In the genomic region with DNA sequence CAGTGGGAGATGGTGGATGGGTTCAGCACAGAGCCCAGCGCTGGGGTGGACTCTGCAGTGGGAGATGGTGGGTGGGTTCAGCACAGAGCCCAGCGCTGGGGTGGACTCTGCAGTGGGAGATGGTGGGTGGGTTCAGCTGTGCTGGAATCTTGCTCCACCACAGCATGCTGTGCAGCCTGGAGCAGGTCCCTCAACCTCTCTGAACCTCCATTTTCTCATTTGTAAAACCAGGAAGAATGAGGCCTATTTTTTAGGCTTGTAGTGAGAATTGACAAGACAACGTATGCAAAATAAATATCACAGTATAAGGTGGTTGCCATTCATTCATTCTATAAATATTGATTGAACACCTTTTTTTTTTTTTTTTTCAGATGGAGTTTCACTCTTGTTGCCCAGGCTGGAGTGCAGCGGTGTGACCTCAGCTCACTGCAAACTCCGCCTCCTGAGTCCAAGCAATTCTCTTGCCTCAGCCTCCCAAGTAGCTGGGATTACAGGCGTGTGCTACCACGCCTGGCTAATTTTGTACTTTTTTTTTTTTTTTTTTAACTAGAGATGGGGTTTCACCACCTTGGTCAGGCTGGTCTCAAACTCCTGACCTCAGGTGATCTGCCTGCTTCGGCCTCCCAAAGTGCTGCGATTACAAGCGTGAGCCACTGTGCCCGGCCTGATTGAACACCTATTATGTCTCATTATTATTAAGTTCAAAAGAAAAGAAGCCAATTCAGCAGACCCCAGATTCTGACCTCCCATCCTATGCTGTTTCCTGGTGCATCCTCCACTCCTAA, we compare ENCODE assay signal across 8 cellular contexts. TPM values are rescaled to one million over a fixed set of nuclear protein-coding genes. Genes with fewer than 3 reads are reported as not detected.
DNase-seq lines count a peak whose midpoint lies in the region; ATAC-seq, FAIRE-seq and TF ChIP-seq lines count a peak whose summit lies in the region.
"Not testable (repeated sequence)": the region's sequence is repeated elsewhere in the genome, so short reads cannot be mapped to it uniquely, and the experiment has no call there.

No MANE protein-coding gene starts in this region.

- not testable (repeated sequence) for TF ChIP-seq CTCF in WTC11 (IDR thresholded peaks at IDR 0.05); K562 (IDR thresholded peaks at IDR 0.05 in 2 of 3, conservative IDR thresholded peaks at IDR 0.05 in 1 of 3; ENCODE audit: insufficient read depth in 2 of 3, low read depth in 1 of 3, low read length in 3 of 3); neural progenitor cell (IDR thresholded peaks at IDR 0.05)

- DNase-seq in CD4-positive, alpha-beta memory T cell; WTC11 (ENCODE audit: low spot score); K562 (ENCODE audit: extremely low read depth in 1 of 4, low spot score in 3 of 4); memory B cell (ENCODE audit: low spot score in 2 of 2); neural progenitor cell (ENCODE audit: low spot score); stimulated activated naive B cell treated with anti-CD40 and anti-IgM and Interleukin-4, amounts not matched to agents 10 μg/mL and 1 μg/mL and 100 μg/mL, for 72 hours: not testable (repeated sequence)
- peak; percentile 67 for DNase-seq in cardiac septum (ENCODE audit: low spot score)

- H3K27me3 ChIP-seq in CD4-positive, alpha-beta memory T cell (ENCODE audit: insufficient read depth, low read length); HUES6 (ENCODE audit: control insufficient read depth, insufficient read depth, low read length); K562 (ENCODE audit: control insufficient read depth in 2 of 2, insufficient read depth in 2 of 2, low read length in 2 of 2); neural progenitor cell: not testable (repeated sequence)

- H3K4me1 ChIP-seq in CD4-positive, alpha-beta memory T cell (ENCODE audit: insufficient read depth, low read length), result peaks cover 57% of the 10 kb centered on the region
- H3K4me1 ChIP-seq in HUES6 (ENCODE audit: control insufficient read depth, insufficient read depth, low read length) (peaks cover 65% of the 10 kb centered on the region), K562 (replicated peaks in 1 of 2; ENCODE audit: control insufficient read depth in 2 of 2, insufficient read depth in 2 of 2, low read length in 2 of 2) (peaks cover 12 to 26% of the 10 kb centered on the region in 2 experiments; a peak in 4 of 5 replicates), neural progenitor cell (peaks cover 50% of the 10 kb centered on the region)

- not testable (repeated sequence) for H3K9me3 ChIP-seq in CD4-positive, alpha-beta memory T cell (ENCODE audit: control insufficient read depth in 1 of 2, low read length in 2 of 2); HUES6 (ENCODE audit: control insufficient read depth, insufficient read depth, low read depth, low read length); K562 (replicated peaks; ENCODE audit: control insufficient read depth, insufficient read depth, low read depth, low read length); neural progenitor cell (ENCODE audit: low read depth)

- not testable (repeated sequence) for BruUV-seq in K562 (replicated peaks; lab: Mats Ljungman, UMichigan)

- H3K4me3 Mint-ChIP-seq in CD4-positive, alpha-beta memory T cell, result peak overlapping the region in 2 of 8 donors; percentile 15 to 38
- H3K4me3 Mint-ChIP-seq in WTC11; stimulated activated naive B cell treated with anti-CD40 and anti-IgM and Interleukin-4, amounts not matched to agents 10 μg/mL and 1 μg/mL and 100 μg/mL, for 72 hours: not testable (repeated sequence)
- H3K4me3 Mint-ChIP-seq in memory B cell (peak overlapping the region; percentile 54), neural progenitor cell (peak overlapping the region; percentile 28)

- not testable (repeated sequence) for H3K27me3 Mint-ChIP-seq in CD4-positive, alpha-beta memory T cell; WTC11 (ENCODE audit: low read depth); memory B cell
- H3K27me3 Mint-ChIP-seq in neural progenitor cell (ENCODE audit: insufficient read depth, low read depth), result peaks cover 12% of the 10 kb centered on the region
- peaks cover 8 to 12% of the 10 kb centered on the region in 2 donors for H3K27me3 Mint-ChIP-seq in stimulated activated naive B cell treated with anti-CD40 and anti-IgM and Interleukin-4, amounts not matched to agents 10 μg/mL and 1 μg/mL and 100 μg/mL, for 72 hours

- H3K36me3 Mint-ChIP-seq in CD4-positive, alpha-beta memory T cell; WTC11; memory B cell; neural progenitor cell; stimulated activated naive B cell treated with anti-CD40 and anti-IgM and Interleukin-4, amounts not matched to agents 10 μg/mL and 1 μg/mL and 100 μg/mL, for 72 hours: not testable (repeated sequence)

- intact Hi-C loops in CD4-positive, alpha-beta memory T cell (cut with micrococcal nuclease), result loop anchor here (5.0 kb wide), 1 partner anchor 45 kb away; no protein-coding TSS in a partner anchor
- intact Hi-C loops in K562 (cut with micrococcal nuclease), result loop anchor here (10.0 kb wide), 1 partner anchor 352 kb away; the partner anchor contains the start of gene ATF4
- intact Hi-C loops in cardiac septum (cut with DNase I), result loop anchor here (5.0 kb wide), 1 partner anchor 345 kb away; no protein-coding TSS in a partner anchor

- in situ Hi-C loops in K562 (cut with MboI), result loop anchor here (5.0 to 10.0 kb wide), 2 partner anchors 135 to 332 kb away; partner anchors contain the start of gene MIEF1

- H3K79me2 ChIP-seq in K562 (ENCODE audit: control insufficient read depth, insufficient read depth, low read length); neural progenitor cell (ENCODE audit: low read depth): not testable (repeated sequence)

- H3K36me3 ChIP-seq in CD4-positive, alpha-beta memory T cell (ENCODE audit: insufficient read depth, low read length); HUES6 (ENCODE audit: control insufficient read depth, insufficient read depth, low read length); K562 (ENCODE audit: control insufficient read depth, insufficient read depth, low read length); neural progenitor cell: not testable (repeated sequence)

- H3F3A ChIP-seq in neural progenitor cell (ENCODE audit: low read depth), result peaks cover 33% of the 10 kb centered on the region

- not testable (repeated sequence) for ATAC-seq in WTC11; K562; memory B cell (ENCODE audit: low read depth); stimulated activated naive B cell treated with anti-CD40 and anti-IgM and Interleukin-4, amounts not matched to agents 10 μg/mL and 1 μg/mL and 100 μg/mL, for 72 hours (replicated peaks)

- CTCF ChIA-PET in CD4-positive, alpha-beta memory T cell (lab: Charles Lee; ENCODE audit: partially characterized antibody), result interaction anchor here (1.1 to 19.5 kb wide), 7 partner anchors 10 to 142 kb away, joined by 3 to 477 read pairs (median 6); partner anchors contain the start of gene RPL3
- CTCF ChIA-PET in WTC11 (lab: Charles Lee), result interaction anchor here (0.6 to 4.4 kb wide), 9 partner anchors 38 to 404 kb away, joined by 3 to 66 read pairs (median 4); no protein-coding TSS in a partner anchor
- CTCF ChIA-PET in K562 (lab: Yijun Ruan, JAX; ENCODE audit: low intra/inter-chr PET ratio), result interaction anchor here (0.6 kb wide), 1 partner anchor 31 kb away, joined by 3 read pairs; no protein-coding TSS in a partner anchor

- H3K4me2 ChIP-seq in K562 (ENCODE audit: insufficient read depth, low read length); neural progenitor cell: not testable (repeated sequence)

- TF ChIP-seq EP300 in K562 (IDR thresholded peaks at IDR 0.05; ENCODE audit: low read length), result not testable (repeated sequence)

- H3K9me3 Mint-ChIP-seq in CD4-positive, alpha-beta memory T cell; WTC11; memory B cell; neural progenitor cell; stimulated activated naive B cell treated with anti-CD40 and anti-IgM and Interleukin-4, amounts not matched to agents 10 μg/mL and 1 μg/mL and 100 μg/mL, for 72 hours: not testable (repeated sequence)

- WGBS in K562 (ENCODE audit: insufficient coverage, low coverage, missing lambda C conversion rate), result 46% methylated on average over 7 of the region's 11 CpGs

- not testable (repeated sequence) for H4K20me1 ChIP-seq in K562 (replicated peaks; ENCODE audit: control insufficient read depth, insufficient read depth, low read length); neural progenitor cell (ENCODE audit: low read depth)

- H3K27ac ChIP-seq in CD4-positive, alpha-beta memory T cell (ENCODE audit: low read depth, low read length); K562 (ENCODE audit: extremely low read depth, low read depth, low read length); neural progenitor cell: not testable (repeated sequence)
- H3K27ac ChIP-seq in HUES6 (ENCODE audit: low read depth, low read length), result peak overlapping the region; percentile 23; the same call in 1 of the 2 replicates

- not testable (repeated sequence) for H3K9me1 ChIP-seq in K562 (ENCODE audit: control insufficient read depth, insufficient read depth, low read length)

- POLR2A ChIA-PET in CD4-positive, alpha-beta memory T cell (lab: Charles Lee; ENCODE audit: partially characterized antibody), result interaction anchor here (0.9 to 11.8 kb wide), 7 partner anchors 33 to 872 kb away, joined by 3 to 433 read pairs (median 5); partner anchors contain the start of genes PDGFB, RPL3 and RPS19BP1
- POLR2A ChIA-PET in WTC11 (lab: Charles Lee) (interaction anchor here (1.3 to 6.2 kb wide), 3 partner anchors 41 to 138 kb away, joined by 6 to 45 read pairs (median 14); no protein-coding TSS in a partner anchor), K562 (lab: Yijun Ruan, JAX) (interaction anchor here (0.8 to 4.1 kb wide), 3 partner anchors 139 to 147 kb away, joined by 3 to 24 read pairs (median 4); partner anchors contain the start of gene RPL3)

- peak overlapping the region; percentile 91 to 99 (median 95) for H3K27ac Mint-ChIP-seq in CD4-positive, alpha-beta memory T cell
- H3K27ac Mint-ChIP-seq in WTC11, result peak overlapping the region; percentile 100
- H3K27ac Mint-ChIP-seq in memory B cell, result peak overlapping the region; percentile 96
- H3K27ac Mint-ChIP-seq in neural progenitor cell, result peak overlapping the region; percentile 92
- H3K27ac Mint-ChIP-seq in stimulated activated naive B cell treated with anti-CD40 and anti-IgM and Interleukin-4, amounts not matched to agents 10 μg/mL and 1 μg/mL and 100 μg/mL, for 72 hours, result peak overlapping the region; percentile 9

- H3K9ac ChIP-seq in HUES6 (ENCODE audit: low read length); K562 (ENCODE audit: insufficient read depth in 1 of 2, low read depth in 2 of 2, low read length in 2 of 2); neural progenitor cell: not testable (repeated sequence)

- not testable (repeated sequence) for H3K4me3 ChIP-seq in CD4-positive, alpha-beta memory T cell (ENCODE audit: low read length in 2 of 2); HUES6 (ENCODE audit: low read depth, low read length); K562; neural progenitor cell

- FAIRE-seq in K562 (lab: Jason Lieb, UNC), result not testable (repeated sequence)

- TF ChIP-seq POLR2A in K562 (conservative IDR thresholded peaks at IDR 0.05), result not testable (repeated sequence)

- not testable (repeated sequence) for TF ChIP-seq RAD21 in K562 (CRISPR knock-in tag; conservative IDR thresholded peaks at IDR 0.05 in 1 of 2, IDR thresholded peaks at IDR 0.05 in 1 of 2)

- peaks cover 30 to 51% (median 42%) of the 10 kb centered on the region in 4 donors for H3K4me1 Mint-ChIP-seq in CD4-positive, alpha-beta memory T cell
- H3K4me1 Mint-ChIP-seq in WTC11 (peaks cover 74% of the 10 kb centered on the region), memory B cell (peaks cover 26% of the 10 kb centered on the region), neural progenitor cell (peaks cover 64% of the 10 kb centered on the region)
- peaks cover 38 to 53% of the 10 kb centered on the region in 2 donors for H3K4me1 Mint-ChIP-seq in stimulated activated naive B cell treated with anti-CD40 and anti-IgM and Interleukin-4, amounts not matched to agents 10 μg/mL and 1 μg/mL and 100 μg/mL, for 72 hours

- H2AFZ ChIP-seq in K562 (ENCODE audit: low read depth, low read length); neural progenitor cell (replicated peaks): not testable (repeated sequence)

RNA-seq across cellular contexts. Expression of gene CBX7, which starts 20.0 kb away (rescaled TPM):
- total RNA-seq in CD4-positive, alpha-beta memory T cell, result 100 to 1,000 TPM; 181 to 198 TPM
- polyA plus RNA-seq in CD4-positive, alpha-beta memory T cell, result 10 to 100 TPM; 22.8 to 38.8 TPM
- total RNA-seq in WTC11 (2021) (10.6 to 11.1 TPM (median 10.6 TPM) in 3 replicates), K562 (2014; rRNA removed) (2.9 and 5.0 TPM in 2 replicates), K562 (2014; rRNA removed; fragmentation: Illumina TruSeq; extraction: Trizol) (1.3 and 1.4 TPM in 2 replicates), K562 (2015; rRNA removed; fragmentation: Illumina TruSeq; extraction: Trizol) (0.83 and 0.87 TPM in 2 replicates), K562 (2021) (4.1 and 4.8 TPM in 2 replicates), cardiac septum (89.6 TPM), neural progenitor cell (ENCODE audit: low replicate concordance) (0.71 and 7.7 TPM in 2 replicates)
- total RNA-seq in K562 (2011; cell fraction: chromatin; rRNA removed; ENCODE audit: low replicate concordance), result 12.1 and 26.6 TPM in 2 replicates
- total RNA-seq in K562 (2011; cell fraction: nucleolus; rRNA removed), result 16.8 and 18.7 TPM in 2 replicates
- total RNA-seq in K562 (2011; cell fraction: nucleoplasm; rRNA removed), result 17.3 and 19.4 TPM in 2 replicates
- polyA plus RNA-seq in K562 (2011; rRNA removed) (3.8 and 4.2 TPM in 2 replicates), K562 (2014; fragmentation: Illumina TruSeq; extraction: Trizol) (2.8 and 3.5 TPM in 2 replicates), K562 (2014; fragmentation: Nextera tagmentation; extraction: Ambion mirVana) (under 1 TPM; 0.04 to 0.13 TPM), K562 (2014; rRNA removed) (4.8 and 5.2 TPM in 2 replicates)
- 3.7 and 6.6 TPM in 2 replicates for polyA plus RNA-seq in K562 (2011; cell fraction: cytosol; rRNA removed)
- 9.5 and 17.5 TPM in 2 replicates for polyA plus RNA-seq in K562 (2011; cell fraction: nucleus; rRNA removed)
- 2.9 and 5.9 TPM in 2 replicates for polyA plus RNA-seq in K562 (2012)
- polyA minus RNA-seq in K562 (2011; rRNA and poly(A)+ RNA removed), result 1.6 and 2.9 TPM in 2 replicates
- 1.3 and 4.7 TPM in 2 replicates for polyA minus RNA-seq in K562 (2011; cell fraction: cytosol; rRNA and poly(A)+ RNA removed)
- polyA minus RNA-seq in K562 (2011; cell fraction: nucleus; rRNA and poly(A)+ RNA removed), result 4.7 and 4.8 TPM in 2 replicates

Comparison
In these comparisons a context has a peak if more than half of its experiments do, and no peak if none do; other contexts are left out.
1. H3K27ac Mint-ChIP-seq: peak in every context shown above with its lines; median percentile 100 in WTC11; 96 in memory B cell; 95 in CD4-positive, alpha-beta memory T cell; 92 in neural progenitor cell; 9 in stimulated activated naive B cell treated with anti-CD40 and anti-IgM and Interleukin-4, amounts not matched to agents 10 μg/mL and 1 μg/mL and 100 μg/mL, for 72 hours.